In genomic region chr7:73742338-73742752, GRCh38 we compare ENCODE assay signal across 10 cellular contexts. TPM values are rescaled to one million over a fixed set of nuclear protein-coding genes. Genes with fewer than 3 reads are reported as not detected.
DNase-seq lines count a peak whose midpoint lies in the region; ATAC-seq and TF ChIP-seq lines count a peak whose summit lies in the region.
"Had no signal": no experiment of that assay in that cellular context is flagged by ENCODE, and none has a peak within 500 bp of the region (broad histone marks: within the 10 kb centered on the region; RNA-seq: fewer than 3 reads in every experiment).

No MANE protein-coding gene starts in this region.

- H3K4me3 ChIP-seq in HUES6 (ENCODE audit: low read depth, low read length) (peak overlapping the region; percentile 51), OCI-LY7 (ENCODE audit: low read depth, low read length, poor library complexity, severe bottlenecking) (peak overlapping the region; percentile 29)
- H3K4me3 ChIP-seq: heart right ventricle had no signal

- peak overlapping the region; percentile 55 for H2AFZ ChIP-seq in OCI-LY7 (ENCODE audit: low read length)

- H3K4me3 Mint-ChIP-seq in activated naive CD8-positive, alpha-beta T cell treated with anti-CD3 and anti-CD28 coated beads, Interleukin-2, amount 50 U/mL, for 24 hours = no peak overlapping the region
- H3K4me3 Mint-ChIP-seq: activated T-helper 1 cell treated with anti-CD3 and anti-CD28 coated beads, Interleukin-12 subunit alpha, Interleukin-12 subunit beta, Interleukin-2, Interleukin-4 antibody, amounts not matched to agents 30 ng/mL and 10 ng/mL and 1 ng/mL, durations not matched to agents 14 hours and 24 hours and 36 hours had no signal

- peaks cover 9% of the 10 kb centered on the region for H3K4me1 Mint-ChIP-seq in activated naive CD8-positive, alpha-beta T cell treated with anti-CD3 and anti-CD28 coated beads, Interleukin-2, amount 50 U/mL, for 24 hours

- H3K4me2 ChIP-seq in OCI-LY7 (ENCODE audit: low read length) = peak overlapping the region; percentile 49

- intact Hi-C loops in OCI-LY7 (cut with micrococcal nuclease; ENCODE audit: unreplicated experiment) = no loop called here

- DNase-seq in OCI-LY7 (ENCODE audit: low spot score) = no peak
- peak; percentile 64 for DNase-seq in iPS-NIHi7 (ENCODE audit: extremely low spot score)
- DNase-seq in retina = peak; percentile 16
- DNase-seq in substantia nigra (lab: John Stamatoyannopoulos, UW) = no peak
- DNase-seq in activated naive CD8-positive, alpha-beta T cell treated with anti-CD3 and anti-CD28 coated beads, Interleukin-2, amount 50 U/mL, for 24 hours = no peak
- DNase-seq in GM13977 (ENCODE audit: low spot score) = no peak
- DNase-seq in NCI-H1092 treated with DMSO at 0.1 percent for 48 hours (lab: John Stamatoyannopoulos, UW) = no peak
- DNase-seq: heart right ventricle had no signal

- H3K79me2 ChIP-seq in OCI-LY7 (ENCODE audit: insufficient read depth, low read depth, low read length) = peaks cover 4% of the 10 kb centered on the region; the same call in 1 of the 2 replicates

- H3K9me2 ChIP-seq in OCI-LY7 (ENCODE audit: insufficient read depth, low read length) = no peaks in the 10 kb centered on the region

- H3K36me3 Mint-ChIP-seq in activated naive CD8-positive, alpha-beta T cell treated with anti-CD3 and anti-CD28 coated beads, Interleukin-2, amount 50 U/mL, for 24 hours (ENCODE audit: low read depth) = no peaks in the 10 kb centered on the region

- no peak overlapping the region for H3K27ac Mint-ChIP-seq in activated naive CD8-positive, alpha-beta T cell treated with anti-CD3 and anti-CD28 coated beads, Interleukin-2, amount 50 U/mL, for 24 hours
- H3K27ac Mint-ChIP-seq: activated T-helper 1 cell treated with anti-CD3 and anti-CD28 coated beads, Interleukin-12 subunit alpha, Interleukin-12 subunit beta, Interleukin-2, Interleukin-4 antibody, amounts not matched to agents 30 ng/mL and 10 ng/mL and 1 ng/mL, durations not matched to agents 14 hours and 24 hours and 36 hours had no signal

- no peaks in the 10 kb centered on the region for H3K9me3 ChIP-seq in HUES6 (ENCODE audit: control insufficient read depth, insufficient read depth, low read depth, low read length)
- no peaks in the 10 kb centered on the region for H3K9me3 ChIP-seq in OCI-LY7 (ENCODE audit: low read length)
- H3K9me3 ChIP-seq: heart right ventricle had no signal

- H3K36me3 ChIP-seq in HUES6 (ENCODE audit: control insufficient read depth, insufficient read depth, low read length) = peaks cover 3% of the 10 kb centered on the region
- H3K36me3 ChIP-seq in OCI-LY7 (ENCODE audit: insufficient read depth, low read length) = peaks cover 2% of the 10 kb centered on the region; the same call in 1 of the 2 replicates

- H3K9ac ChIP-seq in HUES6 (ENCODE audit: low read length) = peak overlapping the region; percentile 80

- peaks cover 37% of the 10 kb centered on the region for H3K4me1 ChIP-seq in HUES6 (ENCODE audit: control insufficient read depth, insufficient read depth, low read length)
- peaks cover 39% of the 10 kb centered on the region for H3K4me1 ChIP-seq in OCI-LY7 (ENCODE audit: insufficient read depth, low read length, poor library complexity, severe bottlenecking)

- H4K20me1 ChIP-seq in OCI-LY7 (ENCODE audit: insufficient read depth, low read length) = peaks cover 5% of the 10 kb centered on the region; the same call in 1 of the 2 replicates

- no TSS peak for BruUV-seq in OCI-LY7 (replicated peaks; lab: Mats Ljungman, UMichigan)

- in situ Hi-C loops in GM13977 (cut with MboI; ENCODE audit: low pct_unique_long_range_greater_than_20kb, low sequenced_read_pairs, unreplicated experiment) = no loop called here

- POLR2A ChIA-PET in OCI-LY7 (lab: Charles Lee) = interaction anchor here (0.6 to 1.4 kb wide), 2 partner anchors 9 to 145 kb away, joined by 3 to 4 read pairs; no protein-coding TSS in a partner anchor

- H3K27ac ChIP-seq in HUES6 (ENCODE audit: low read depth, low read length) (peak overlapping the region; percentile 69), OCI-LY7 (ENCODE audit: low read depth, low read length, poor library complexity, severe bottlenecking) (peak overlapping the region; percentile 1), substantia nigra (ENCODE audit: low read depth, low read length, poor library complexity, severe bottlenecking) (no peak overlapping the region)
- H3K27ac ChIP-seq: heart right ventricle had no signal

- no peaks in the 10 kb centered on the region for H3K27me3 Mint-ChIP-seq in activated naive CD8-positive, alpha-beta T cell treated with anti-CD3 and anti-CD28 coated beads, Interleukin-2, amount 50 U/mL, for 24 hours

- H3K27me3 ChIP-seq in HUES6 (ENCODE audit: control insufficient read depth, insufficient read depth, low read length) = peaks cover 26% of the 10 kb centered on the region
- H3K27me3 ChIP-seq: heart right ventricle had no signal

- CTCF ChIA-PET in OCI-LY7 (lab: Charles Lee; ENCODE audit: unreplicated experiment) = no interaction called here

- no peaks in the 10 kb centered on the region for H3K9me3 Mint-ChIP-seq in activated naive CD8-positive, alpha-beta T cell treated with anti-CD3 and anti-CD28 coated beads, Interleukin-2, amount 50 U/mL, for 24 hours
- H3K9me3 Mint-ChIP-seq: activated T-helper 1 cell treated with anti-CD3 and anti-CD28 coated beads, Interleukin-12 subunit alpha, Interleukin-12 subunit beta, Interleukin-2, Interleukin-4 antibody, amounts not matched to agents 30 ng/mL and 10 ng/mL and 1 ng/mL, durations not matched to agents 14 hours and 24 hours and 36 hours had no signal

- no peak for ATAC-seq in activated naive CD8-positive, alpha-beta T cell treated with anti-CD3 and anti-CD28 coated beads, Interleukin-2, amount 50 U/mL, for 24 hours
- ATAC-seq: heart right ventricle had no signal

- no peak for TF ChIP-seq CTCF in OCI-LY7 (conservative IDR thresholded peaks at IDR 0.05; ENCODE audit: low read length)
- TF ChIP-seq CTCF in GM13977 (IDR thresholded peaks at IDR 0.05; ENCODE audit: extremely low read depth, insufficient read depth, missing control alignments) = no peak

RNA-seq across cellular contexts. Expression of gene ABHD11, which starts 3.7 kb away (rescaled TPM):
- total RNA-seq in OCI-LY7 (2014; rRNA removed; shearing (Covaris generic)) = 25.8 and 27.4 TPM in 2 replicates
- 27.5 and 30.5 TPM in 2 replicates for total RNA-seq in OCI-LY7 (2022)

RNA-seq across cellular contexts. Expression of gene STX1A, which starts 22.9 kb away (rescaled TPM):
- total RNA-seq in OCI-LY7 (2014; rRNA removed; shearing (Covaris generic)) = 5.3 and 11.3 TPM in 2 replicates
- 5.7 TPM in 2 replicates for total RNA-seq in OCI-LY7 (2022)

RNA-seq across cellular contexts. Expression of gene CLDN3, which starts 27.7 kb away (rescaled TPM):
- not detected in 2 replicates for total RNA-seq in OCI-LY7 (2014; rRNA removed; shearing (Covaris generic))
- not detected in 2 replicates for total RNA-seq in OCI-LY7 (2022)
- total RNA-seq: activated T-helper 1 cell treated with anti-CD3 and anti-CD28 coated beads, Interleukin-12 subunit alpha, Interleukin-12 subunit beta, Interleukin-2, Interleukin-4 antibody, amounts not matched to agents 30 ng/mL and 10 ng/mL and 1 ng/mL, durations not matched to agents 14 hours and 24 hours and 36 hours; heart right ventricle had no signal

RNA-seq across cellular contexts. Expression of gene BUD23, which starts 58.9 kb away (rescaled TPM):
- total RNA-seq in OCI-LY7 (2014; rRNA removed; shearing (Covaris generic)) = 58.1 and 65.0 TPM in 2 replicates
- 75.8 and 91.1 TPM in 2 replicates for total RNA-seq in OCI-LY7 (2022)

RNA-seq across cellular contexts. Expression of gene DNAJC30, which starts 59.1 kb away (rescaled TPM):
- 4.0 and 5.9 TPM in 2 replicates for total RNA-seq in OCI-LY7 (2014; rRNA removed; shearing (Covaris generic))
- total RNA-seq in OCI-LY7 (2022) = 11.8 and 13.7 TPM in 2 replicates

Comparison
In these comparisons a context has a peak if more than half of its experiments do, and no peak if none do; other contexts are left out.
1. DNase-seq: peak in iPS-NIHi7 (single experiment) and retina (single experiment); none in OCI-LY7 (single experiment), substantia nigra (0 of 49), activated naive CD8-positive, alpha-beta T cell treated with anti-CD3 and anti-CD28 coated beads, Interleukin-2, amount 50 U/mL, for 24 hours (single experiment), GM13977 (single experiment) and NCI-H1092 treated with DMSO at 0.1 percent for 48 hours (single experiment).